8 cellular contexts compared by ENCODE assay signal in genomic region chr7:27143022-27143949, GRCh38. TPM values are rescaled to one million over a fixed set of nuclear protein-coding genes. Genes with fewer than 3 reads are reported as not detected.
A peak's percentile ranks its signal among the peaks of the same experiment; 100 is the strongest.
DNase-seq lines count a peak whose midpoint lies in the region; ATAC-seq and TF ChIP-seq lines count a peak whose summit lies in the region.

TSS of gene HOXA5 (minus strand) at chr7:27143681. CDS start at chr7:27143607, 74 bp downstream.

- CTCF ChIA-PET in activated CD4-positive, alpha-beta memory T cell treated with anti-CD3 and anti-CD28 coated beads, Interleukin-2, amount 10 ng/mL, durations not matched to agents 7 days and 5 days (lab: Charles Lee), result interaction anchor here (0.9 to 1.5 kb wide), 2 partner anchors 20 to 464 kb away, joined by 3 read pairs; no protein-coding TSS in a partner anchor

- peaks cover 2% of the 10 kb centered on the region for H3K4me1 Mint-ChIP-seq in activated CD4-positive, alpha-beta memory T cell treated with anti-CD3 and anti-CD28 coated beads, Interleukin-2, amount 10 ng/mL, durations not matched to agents 7 days and 5 days

- H3K36me3 Mint-ChIP-seq in activated CD4-positive, alpha-beta memory T cell treated with anti-CD3 and anti-CD28 coated beads, Interleukin-2, amount 10 ng/mL, durations not matched to agents 7 days and 5 days (ENCODE audit: low read depth), result no peaks in the 10 kb centered on the region

- H3K4me3 ChIP-seq in brain microvascular endothelial cell (ENCODE audit: low read depth, low read length), result peak within 1 kb of the TSS; percentile 40
- peak within 1 kb of the TSS; percentile 69 to 84 (median 75) for H3K4me3 ChIP-seq in subcutaneous abdominal adipose tissue (ENCODE audit: low read depth in 1 of 5, low read length in 5 of 5)

- H3K9ac ChIP-seq in subcutaneous abdominal adipose tissue (ENCODE audit: low read length in 5 of 5), result peak within 1 kb of the TSS; percentile 56 to 79 (median 76)

- POLR2A ChIA-PET in activated CD4-positive, alpha-beta memory T cell treated with anti-CD3 and anti-CD28 coated beads, Interleukin-2, amount 10 ng/mL, durations not matched to agents 7 days and 5 days (lab: Charles Lee), result no interaction called here

- H3K36me3 ChIP-seq in brain microvascular endothelial cell (replicated peaks) (no peaks in the 10 kb centered on the region), subcutaneous abdominal adipose tissue (ENCODE audit: control insufficient read depth in 5 of 5, insufficient read depth in 5 of 5, low read length in 5 of 5) (peaks cover 4 to 27% (median 16%) of the 10 kb centered on the region in 5 donors)

- H3K27ac ChIP-seq in brain microvascular endothelial cell, result no peak within 1 kb of the TSS
- peak within 1 kb of the TSS; percentile 95 for H3K27ac ChIP-seq in subcutaneous abdominal adipose tissue (ENCODE audit: low read depth, low read length)

- no peaks in the 10 kb centered on the region for H3K9me3 ChIP-seq in subcutaneous abdominal adipose tissue (ENCODE audit: control insufficient read depth in 5 of 5, low read length in 5 of 5)

- H3K4me1 ChIP-seq in subcutaneous abdominal adipose tissue (ENCODE audit: control insufficient read depth in 5 of 5, insufficient read depth in 5 of 5, low read length in 5 of 5), result peaks cover 7 to 88% (median 86%) of the 10 kb centered on the region in 5 donors

- ATAC-seq in left lobe of liver (peak; percentile 67), HG03039 (IDR thresholded peaks at IDR 0.05; ENCODE audit: unreplicated experiment) (no peak), GM21447 (IDR thresholded peaks at IDR 0.05; ENCODE audit: unreplicated experiment) (no peak)

- H3K4me3 Mint-ChIP-seq in activated CD4-positive, alpha-beta memory T cell treated with anti-CD3 and anti-CD28 coated beads, Interleukin-2, amount 10 ng/mL, durations not matched to agents 7 days and 5 days, result no peak within 1 kb of the TSS

- peak; percentile 47 for TF ChIP-seq CTCF in brain microvascular endothelial cell (IDR thresholded peaks at IDR 0.05; ENCODE audit: low read depth, low read length, missing control alignments)

- in situ Hi-C loops in brain microvascular endothelial cell (cut with HindIII; ENCODE audit: low pct_ligation_motif_present, low sequenced_read_pairs), result no loop called here

- DNase-seq in DMS 273 (lab: John Stamatoyannopoulos, UW; ENCODE audit: unreplicated experiment) (peak; percentile 95), NCI-H1048 (lab: John Stamatoyannopoulos, UW) (peak; percentile 91), brain microvascular endothelial cell (no peak), left lobe of liver (ENCODE audit: low spot score) (peak; percentile 47)
- DNase-seq in activated CD4-positive, alpha-beta memory T cell treated with anti-CD3 and anti-CD28 coated beads, Interleukin-2, amount 10 ng/mL, durations not matched to agents 7 days and 5 days, result no peak

- no peak within 1 kb of the TSS for H3K27ac Mint-ChIP-seq in activated CD4-positive, alpha-beta memory T cell treated with anti-CD3 and anti-CD28 coated beads, Interleukin-2, amount 10 ng/mL, durations not matched to agents 7 days and 5 days

- H3K27me3 Mint-ChIP-seq in activated CD4-positive, alpha-beta memory T cell treated with anti-CD3 and anti-CD28 coated beads, Interleukin-2, amount 10 ng/mL, durations not matched to agents 7 days and 5 days, result peaks cover 24% of the 10 kb centered on the region

- H3K27me3 ChIP-seq in brain microvascular endothelial cell (replicated peaks) (peaks cover 96% of the 10 kb centered on the region), subcutaneous abdominal adipose tissue (ENCODE audit: control insufficient read depth in 5 of 5, insufficient read depth in 4 of 5, low read length in 5 of 5) (peaks cover 0 to 3% (median 0%) of the 10 kb centered on the region in 5 donors)

- H3K9me3 Mint-ChIP-seq in activated CD4-positive, alpha-beta memory T cell treated with anti-CD3 and anti-CD28 coated beads, Interleukin-2, amount 10 ng/mL, durations not matched to agents 7 days and 5 days, result no peaks in the 10 kb centered on the region

RNA-seq across cellular contexts. Expression of gene HOXA5, which starts in this region (rescaled TPM):
- 0.50 TPM for total RNA-seq in left lobe of liver
- not detected for total RNA-seq in activated CD4-positive, alpha-beta memory T cell treated with anti-CD3 and anti-CD28 coated beads, Interleukin-2, amount 10 ng/mL, durations not matched to agents 7 days and 5 days

Comparison
In these comparisons a context has a peak if more than half of its experiments do, and no peak if none do; other contexts are left out.
1. Peak in DNase-seq and ATAC-seq in left lobe of liver; RNA of the gene not detected or under 1 TPM.
2. DNase-seq: peak in DMS 273 (single experiment) and NCI-H1048 (single experiment); none in brain microvascular endothelial cell (single experiment) and activated CD4-positive, alpha-beta memory T cell treated with anti-CD3 and anti-CD28 coated beads, Interleukin-2, amount 10 ng/mL, durations not matched to agents 7 days and 5 days (single experiment).